ENCODE assay signal across 8 cellular contexts in the genomic region with DNA sequence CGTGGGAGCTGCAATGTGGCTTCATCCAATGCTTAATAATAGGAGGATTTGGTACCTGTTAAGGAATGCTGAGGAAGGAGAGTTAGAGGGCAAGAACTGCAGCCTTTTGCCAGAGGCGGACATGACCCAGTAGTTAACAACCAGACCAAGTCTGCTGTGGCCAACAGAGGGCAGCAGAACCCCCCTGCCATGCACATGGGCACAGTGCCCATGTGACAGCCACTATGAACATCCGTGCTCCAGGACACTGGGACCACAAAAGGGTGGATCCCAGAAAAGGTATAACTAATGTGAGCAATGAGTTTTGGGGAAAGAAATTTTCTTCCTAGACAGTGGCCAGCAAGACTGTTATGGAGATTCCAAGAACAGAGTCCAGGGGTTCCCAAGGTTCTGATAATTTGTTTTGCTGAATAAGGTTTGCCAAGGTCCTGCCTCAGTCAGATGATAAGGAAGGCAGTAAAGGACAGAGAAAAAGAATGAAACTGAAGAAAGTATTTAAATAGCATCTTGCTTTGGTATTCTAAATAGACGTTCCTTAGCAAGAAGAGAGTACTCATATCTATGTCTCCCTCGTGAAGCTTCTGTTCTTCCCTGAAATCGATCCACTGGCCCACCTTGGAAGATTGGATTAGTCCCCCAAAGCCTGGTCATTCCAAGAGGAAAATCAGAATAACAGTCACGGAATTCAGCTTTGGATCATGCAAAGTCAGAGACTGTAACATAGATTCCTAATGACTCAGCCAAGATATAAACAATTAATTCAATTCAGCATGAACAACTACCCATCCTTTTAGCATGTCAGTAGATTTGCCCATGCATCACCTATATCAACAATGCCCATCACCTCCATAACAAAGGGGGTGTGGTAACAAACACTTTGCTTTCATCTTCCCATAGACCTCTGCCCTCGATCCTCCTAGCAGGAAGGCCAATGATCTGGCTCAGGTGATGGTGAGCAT. TPM values are rescaled to one million over a fixed set of nuclear protein-coding genes. Genes with fewer than 3 reads are reported as not detected.
DNase-seq lines count a peak whose midpoint lies in the region; ATAC-seq, FAIRE-seq and TF ChIP-seq lines count a peak whose summit lies in the region.

No MANE protein-coding gene starts in this region.

- no peaks in the 10 kb centered on the region for H3K36me3 Mint-ChIP-seq in T-helper 2 cell treated with Interferon-gamma antibody and Interleukin-4, amounts not matched to agents 5 μg/mL and 100 μg/mL, for 36 hours (ENCODE audit: low read depth)

- H3K4me3 ChIP-seq in bronchial epithelial cell (ENCODE audit: low read depth, low read length) = no peak overlapping the region

- H3K27ac Mint-ChIP-seq in T-helper 2 cell treated with Interferon-gamma antibody and Interleukin-4, amounts not matched to agents 5 μg/mL and 100 μg/mL, for 36 hours = no peak overlapping the region

- H3K27me3 ChIP-seq in bronchial epithelial cell (ENCODE audit: control insufficient read depth, insufficient read depth, low read length) = no peaks in the 10 kb centered on the region

- DNase-seq in Right ventricle myocardium inferior (ENCODE audit: missing footprints) (peak; percentile 57), cardiac septum (ENCODE audit: low spot score) (no peak), HUDEP-2 (lab: John Stamatoyannopoulos, UW; ENCODE audit: unreplicated experiment in 76 of 76) (peak in 60 of 76 experiments; percentile 2 to 62 (median 36)), bronchial epithelial cell (ENCODE audit: low read depth) (peak; percentile 38), left kidney (ENCODE audit: low read depth, low spot score) (peak; percentile 77), epidermal melanocyte (ENCODE audit: insufficient read length, low spot score) (no peak)
- peak; percentile 23 for DNase-seq in T-helper 2 cell treated with Interferon-gamma antibody and Interleukin-4, amounts not matched to agents 5 μg/mL and 100 μg/mL, for 36 hours (ENCODE audit: low spot score)
- peak; percentile 5 to 22 for DNase-seq in stimulated activated CD8-positive, alpha-beta memory T cell treated with anti-CD3 and anti-CD28 coated beads, Interleukin-15, amount 100 ng/mL, for 48 hours (ENCODE audit: low read depth in 2 of 2)

- no peak overlapping the region for H3K4me3 Mint-ChIP-seq in T-helper 2 cell treated with Interferon-gamma antibody and Interleukin-4, amounts not matched to agents 5 μg/mL and 100 μg/mL, for 36 hours

- ATAC-seq in Right ventricle myocardium inferior = peak; percentile 79

- peak; percentile 79 for TF ChIP-seq CTCF in bronchial epithelial cell (IDR thresholded peaks at IDR 0.05; ENCODE audit: insufficient read depth, low read length, severe bottlenecking)

- no peaks in the 10 kb centered on the region for H3K36me3 ChIP-seq in bronchial epithelial cell (ENCODE audit: control insufficient read depth, insufficient read depth, low read length)

- no peaks in the 10 kb centered on the region for H3K4me1 Mint-ChIP-seq in T-helper 2 cell treated with Interferon-gamma antibody and Interleukin-4, amounts not matched to agents 5 μg/mL and 100 μg/mL, for 36 hours (ENCODE audit: low read depth)

- intact Hi-C loops in Right ventricle myocardium inferior (cut with DNase I) = loop anchor here (2.0 kb wide), 1 partner anchor 111 kb away; a partner anchor contains a TSS
- intact Hi-C loops in cardiac septum (cut with DNase I) = loop anchor here (10.0 kb wide), 1 partner anchor 109 kb away; a partner anchor contains a TSS

- FAIRE-seq in bronchial epithelial cell (lab: Jason Lieb, UNC) = no peak

- no peaks in the 10 kb centered on the region for H3K9me3 Mint-ChIP-seq in T-helper 2 cell treated with Interferon-gamma antibody and Interleukin-4, amounts not matched to agents 5 μg/mL and 100 μg/mL, for 36 hours

- H3K27me3 Mint-ChIP-seq in T-helper 2 cell treated with Interferon-gamma antibody and Interleukin-4, amounts not matched to agents 5 μg/mL and 100 μg/mL, for 36 hours (ENCODE audit: low read depth) = peaks cover 27% of the 10 kb centered on the region

RNA-seq across cellular contexts. Expression of a gene that starts 56.0 kb away (rescaled TPM):
- total RNA-seq in Right ventricle myocardium inferior (not detected), cardiac septum (not detected), bronchial epithelial cell (not detected in 2 replicates)

Comparison
In these comparisons a context has a peak if more than half of its experiments do, and no peak if none do; other contexts are left out.
1. DNase-seq: peak in Right ventricle myocardium inferior (single experiment), HUDEP-2 (60 of 76), T-helper 2 cell treated with Interferon-gamma antibody and Interleukin-4, amounts not matched to agents 5 μg/mL and 100 μg/mL, for 36 hours (single experiment), bronchial epithelial cell (single experiment), left kidney (single experiment) and stimulated activated CD8-positive, alpha-beta memory T cell treated with anti-CD3 and anti-CD28 coated beads, Interleukin-15, amount 100 ng/mL, for 48 hours (2 of 2); none in cardiac septum (single experiment) and epidermal melanocyte (single experiment).